In genomic region chr14:97336179-97336578, GRCh38 we compare ENCODE assay signal across 14 cellular contexts.
DNase-seq lines count a peak whose midpoint lies in the region; ATAC-seq and TF ChIP-seq lines count a peak whose summit lies in the region.
"Had no signal": no experiment of that assay in that cellular context is flagged by ENCODE, and none has a peak within 500 bp of the region (broad histone marks: within the 10 kb centered on the region; RNA-seq: fewer than 3 reads in every experiment).

No MANE protein-coding gene starts in this region.

- no peaks in the 10 kb centered on the region for H3K27me3 ChIP-seq in CD4-positive, alpha-beta T cell (ENCODE audit: control insufficient read depth, insufficient read depth, low read length)
- H3K27me3 ChIP-seq in DND-41 (ENCODE audit: insufficient read depth, low read length, poor library complexity) (no peaks in the 10 kb centered on the region), dorsolateral prefrontal cortex (peaks cover 0 to 7% (median 0%) of the 10 kb centered on the region in 45 donors), endodermal cell (ENCODE audit: control insufficient read depth, insufficient read depth, low read length, poor library complexity, severe bottlenecking) (no peaks in the 10 kb centered on the region)
- H3K27me3 ChIP-seq: BLaER1 treated with 17β-estradiol and CSF1 and Interleukin-3, amounts not matched to agents 10 nM and 100 nM; SJSA1 had no signal

- H3K9me3 Mint-ChIP-seq in CD4-positive, alpha-beta T cell: peaks cover 12% of the 10 kb centered on the region
- peaks cover 22% of the 10 kb centered on the region for H3K9me3 Mint-ChIP-seq in endodermal cell

- POLR2A ChIA-PET in CD4-positive, alpha-beta T cell (lab: Charles Lee): no interaction called here

- H3K36me3 ChIP-seq in DND-41 (ENCODE audit: insufficient read depth, low read length) (no peaks in the 10 kb centered on the region), endodermal cell (ENCODE audit: control insufficient read depth, insufficient read depth, low read length) (no peaks in the 10 kb centered on the region)
- H3K36me3 ChIP-seq: BLaER1 treated with 17β-estradiol and CSF1 and Interleukin-3, amounts not matched to agents 10 nM and 100 nM; SJSA1 had no signal

- H3K27me3 Mint-ChIP-seq in CD4-positive, alpha-beta T cell: no peaks in the 10 kb centered on the region
- no peaks in the 10 kb centered on the region for H3K27me3 Mint-ChIP-seq in endodermal cell (ENCODE audit: insufficient read depth)

- no peak for TF ChIP-seq CTCF in CD4-positive, alpha-beta T cell (IDR thresholded peaks at IDR 0.05)
- TF ChIP-seq CTCF in DND-41 (IDR thresholded peaks at IDR 0.05; ENCODE audit: borderline replicate concordance, extremely low read depth, low read length, poor library complexity, severe bottlenecking): no peak
- TF ChIP-seq CTCF in dorsolateral prefrontal cortex (IDR thresholded peaks at IDR 0.05 in 54 of 56, conservative IDR thresholded peaks at IDR 0.05 in 2 of 56; ENCODE audit: low read depth in 1 of 56, partially characterized antibody in 56 of 56): no peak
- no peak for TF ChIP-seq CTCF in endodermal cell (conservative IDR thresholded peaks at IDR 0.05)

- H3K4me3 ChIP-seq in DND-41 (ENCODE audit: low read depth in 1 of 2, low read length in 2 of 2): no peak overlapping the region
- no peak overlapping the region for H3K4me3 ChIP-seq in dorsolateral prefrontal cortex
- H3K4me3 ChIP-seq in endodermal cell (ENCODE audit: low read length): no peak overlapping the region
- H3K4me3 ChIP-seq: BLaER1 treated with 17β-estradiol and CSF1 and Interleukin-3, amounts not matched to agents 10 nM and 100 nM; SJSA1 had no signal

- peak overlapping the region; percentile 17; the same call in 1 of the 2 replicates for H3K9ac ChIP-seq in DND-41 (ENCODE audit: low read depth, low read length)
- no peak overlapping the region for H3K9ac ChIP-seq in endodermal cell (ENCODE audit: extremely low read depth, low read length, poor library complexity, severe bottlenecking)
- H3K9ac ChIP-seq: BLaER1 treated with 17β-estradiol and CSF1 and Interleukin-3, amounts not matched to agents 10 nM and 100 nM had no signal

- H3K79me2 ChIP-seq in DND-41 (ENCODE audit: insufficient read depth, low read length): no peaks in the 10 kb centered on the region

- H4K20me1 ChIP-seq in DND-41 (ENCODE audit: insufficient read depth, low read length): no peaks in the 10 kb centered on the region
- H4K20me1 ChIP-seq: BLaER1 treated with 17β-estradiol and CSF1 and Interleukin-3, amounts not matched to agents 10 nM and 100 nM had no signal

- no peaks in the 10 kb centered on the region for H3K36me3 Mint-ChIP-seq in CD4-positive, alpha-beta T cell (ENCODE audit: low read depth)
- no peaks in the 10 kb centered on the region for H3K36me3 Mint-ChIP-seq in endodermal cell (ENCODE audit: low read depth)

- WGBS in endodermal cell (ENCODE audit: insufficient coverage in 1 of 2, insufficient read length in 1 of 2), 2 experiments: 97 to 100% methylated on average over 1 of the region's 1 CpG

- CTCF ChIA-PET in CD4-positive, alpha-beta T cell (lab: Charles Lee): no interaction called here

- 0 out of 2 replicates have a peak overlapping the region, but pooled peaks have one; percentile 12 for H2AFZ ChIP-seq in DND-41 (ENCODE audit: low read depth, low read length)

- H3K4me2 ChIP-seq in DND-41 (ENCODE audit: insufficient read depth, low read length): no peak overlapping the region
- H3K4me2 ChIP-seq: BLaER1 treated with 17β-estradiol and CSF1 and Interleukin-3, amounts not matched to agents 10 nM and 100 nM had no signal

- ATAC-seq in CD4-positive, alpha-beta T cell (ENCODE audit: poor library complexity): peak; percentile 32
- peak; percentile 76 for ATAC-seq in DND-41 (ENCODE audit: insufficient read depth, low read depth)
- no peak for ATAC-seq in HG03159 (IDR thresholded peaks at IDR 0.05; ENCODE audit: unreplicated experiment)
- ATAC-seq: Panc1 had no signal

- no peak overlapping the region for H3K27ac Mint-ChIP-seq in CD4-positive, alpha-beta T cell
- H3K27ac Mint-ChIP-seq in endodermal cell: no peak overlapping the region
- H3K27ac Mint-ChIP-seq: HFFc6 had no signal

- H3K4me3 Mint-ChIP-seq in CD4-positive, alpha-beta T cell: no peak overlapping the region
- H3K4me3 Mint-ChIP-seq in endodermal cell: no peak overlapping the region
- H3K4me3 Mint-ChIP-seq: HFFc6 had no signal

- peaks cover 33% of the 10 kb centered on the region for H3K4me1 Mint-ChIP-seq in CD4-positive, alpha-beta T cell (ENCODE audit: low read depth)
- no peaks in the 10 kb centered on the region for H3K4me1 Mint-ChIP-seq in endodermal cell

- H3K9me3 ChIP-seq in CD4-positive, alpha-beta T cell (ENCODE audit: control insufficient read depth, low read length): no peaks in the 10 kb centered on the region
- H3K9me3 ChIP-seq in DND-41 (ENCODE audit: insufficient read depth, low read length, severe bottlenecking): peaks cover 17% of the 10 kb centered on the region
- peaks cover 18% of the 10 kb centered on the region for H3K9me3 ChIP-seq in endodermal cell (ENCODE audit: control insufficient read depth, low read length)
- H3K9me3 ChIP-seq: SJSA1 had no signal

- DNase-seq in CD4-positive, alpha-beta T cell: no peak
- peak; percentile 72 for DNase-seq in DND-41
- no peak for DNase-seq in dorsolateral prefrontal cortex
- DNase-seq in putamen (ENCODE audit: low spot score): peak; percentile 49
- DNase-seq in SIG-M5 (lab: John Stamatoyannopoulos, UW): no peak
- DNase-seq in endodermal cell: no peak
- DNase-seq: H7, HFFc6, NCI-H1092 treated with DMSO at 0.1 percent for 48 hours, NCI-H2081 treated with DMSO at 0.1 percent for 48 hours had no signal

- H3K4me1 ChIP-seq in DND-41 (ENCODE audit: insufficient read depth, low read length): peaks cover 50% of the 10 kb centered on the region
- H3K4me1 ChIP-seq in endodermal cell (ENCODE audit: control insufficient read depth, insufficient read depth, low read length): no peaks in the 10 kb centered on the region

- intact Hi-C loops in CD4-positive, alpha-beta T cell (cut with DNase I, micrococcal nuclease): no loop called here
- intact Hi-C loops in dorsolateral prefrontal cortex (cut with DNase I): loop anchor here in 1 of 2 donors (5.0 kb wide), 1 partner anchor 71 kb away; no protein-coding TSS in a partner anchor

- no peak overlapping the region for H3K27ac ChIP-seq in CD4-positive, alpha-beta T cell (ENCODE audit: low read depth, low read length)
- H3K27ac ChIP-seq in DND-41 (ENCODE audit: low read length): peak overlapping the region; percentile 69
- peak overlapping the region in 35 of 59 donors; percentile 5 to 83 (median 56) for H3K27ac ChIP-seq in dorsolateral prefrontal cortex
- H3K27ac ChIP-seq in endodermal cell (ENCODE audit: low read depth, low read length): no peak overlapping the region
- H3K27ac ChIP-seq: BLaER1 treated with 17β-estradiol and CSF1 and Interleukin-3, amounts not matched to agents 10 nM and 100 nM; SJSA1 had no signal

Comparison
In these comparisons a context has a peak if more than half of its experiments do, and no peak if none do; other contexts are left out.
1. DNase-seq: peak in DND-41 (single experiment) and putamen (single experiment); none in CD4-positive, alpha-beta T cell (0 of 10), dorsolateral prefrontal cortex (0 of 10), SIG-M5 (single experiment) and endodermal cell (single experiment).
2. H3K27ac ChIP-seq: peak in DND-41 (single experiment) and dorsolateral prefrontal cortex (35 of 59); none in CD4-positive, alpha-beta T cell (single experiment) and endodermal cell (single experiment).